ENCODE assay signal across 29 cellular contexts in genomic region chr20:13510837-13511488, GRCh38.
A peak's percentile ranks its signal among the peaks of the same experiment; 100 is the strongest.
DNase-seq lines count a peak whose midpoint lies in the region; ATAC-seq and TF ChIP-seq lines count a peak whose summit lies in the region.
"Had no signal": no experiment of that assay in that cellular context is flagged by ENCODE, and none has a peak within 500 bp of the region (broad histone marks: within the 10 kb centered on the region; RNA-seq: fewer than 3 reads in every experiment).

No MANE protein-coding gene starts in this region.

- intact Hi-C loops in lower lobe of right lung (cut with DNase I) = no loop called here

- H3K4me1 ChIP-seq in adipocyte (ENCODE audit: control insufficient read depth, insufficient read depth, low read length) (peaks cover 10% of the 10 kb centered on the region), lower lobe of right lung (no peaks in the 10 kb centered on the region), tibial nerve (no peaks in the 10 kb centered on the region)
- H3K4me1 ChIP-seq: esophagus squamous epithelium, heart right ventricle, thyroid gland had no signal

- no peak overlapping the region for H3K27ac Mint-ChIP-seq in stimulated activated memory B cell treated with anti-CD40 and anti-IgM and Interleukin-4, amounts not matched to agents 10 μg/mL and 1 μg/mL and 100 μg/mL, for 72 hours
- H3K27ac Mint-ChIP-seq: activated CD4-positive, alpha-beta T cell treated with anti-CD3 and anti-CD28 coated beads, Interleukin-2, amount 10 ng/mL, durations not matched to agents 7 days and 5 days; activated CD8-positive, alpha-beta memory T cell treated with anti-CD3 and anti-CD28 coated beads, Interleukin-2, amount 10 ng/mL, durations not matched to agents 7 days and 5 days; activated naive CD4-positive, alpha-beta T cell treated with anti-CD3 and anti-CD28 coated beads for 36 hours; H9; natural killer cell had no signal

- TF ChIP-seq EP300 in tibial nerve (IDR thresholded peaks at IDR 0.05) = peak in 1 of 2 donors; percentile 37

- peak overlapping the region; percentile 18 for H3K9ac ChIP-seq in adipocyte (ENCODE audit: low read length)
- H3K9ac ChIP-seq: SK-N-SH had no signal

- peaks cover 21% of the 10 kb centered on the region for H3K9me3 Mint-ChIP-seq in stimulated activated memory B cell treated with anti-CD40 and anti-IgM and Interleukin-4, amounts not matched to agents 10 μg/mL and 1 μg/mL and 100 μg/mL, for 72 hours

- H3K9me3 ChIP-seq in adipocyte (ENCODE audit: control insufficient read depth, low read length) (peaks cover 9% of the 10 kb centered on the region), lower lobe of right lung (peaks cover 7% of the 10 kb centered on the region), tibial nerve (peaks cover 0 to 35% (median 6%) of the 10 kb centered on the region in 4 donors)
- H3K9me3 ChIP-seq: esophagus squamous epithelium, thyroid gland had no signal

- WGBS in tibial nerve, 2 donors = 84 to 87% methylated on average over 6 of the region's 6 CpGs

- no peak for TF ChIP-seq POLR2A in tibial nerve (IDR thresholded peaks at IDR 0.05)

- TF ChIP-seq CTCF in lower lobe of right lung (IDR thresholded peaks at IDR 0.05) (no peak), tibial nerve (IDR thresholded peaks at IDR 0.05) (no peak)

- peaks cover 84% of the 10 kb centered on the region for H3K36me3 Mint-ChIP-seq in stimulated activated memory B cell treated with anti-CD40 and anti-IgM and Interleukin-4, amounts not matched to agents 10 μg/mL and 1 μg/mL and 100 μg/mL, for 72 hours

- DNase-seq in GM04504 (ENCODE audit: low read depth) = peak; percentile 48
- no peak for DNase-seq in adipocyte (ENCODE audit: low read depth)
- DNase-seq in lower lobe of right lung = no peak
- DNase-seq in tibial nerve (ENCODE audit: low spot score in 2 of 2) = peak; percentile 21 to 69
- DNase-seq in glomerular visceral epithelial cell (ENCODE audit: extremely low spot score) = no peak
- DNase-seq: activated CD4-positive, alpha-beta T cell treated with anti-CD3 and anti-CD28 coated beads, Interleukin-2, amount 10 ng/mL, durations not matched to agents 7 days and 5 days; activated CD8-positive, alpha-beta memory T cell treated with anti-CD3 and anti-CD28 coated beads, Interleukin-2, amount 10 ng/mL, durations not matched to agents 7 days and 5 days; activated naive CD4-positive, alpha-beta T cell treated with anti-CD3 and anti-CD28 coated beads for 36 hours; AML-193; amygdala; cortex of kidney; DMS153; esophagus squamous epithelium; H9; heart right ventricle; left colon; natural killer cell; NCI-H1694 treated with DMSO at 0.1 percent for 48 hours; NCI-H2171; NCI-H524 treated with DMSO at 0.1 percent for 48 hours; SK-N-SH; stimulated activated CD4-positive, alpha-beta T cell treated with anti-CD3 and anti-CD28 coated beads, Interleukin-12 subunit alpha, Interleukin-12 subunit beta, amount 100 ng/mL, for 4 hours; stimulated activated CD4-positive, alpha-beta T cell treated with anti-CD3 and anti-CD28 coated beads, Interleukin-4, amount 100 ng/mL, for 24 hours; stimulated activated naive CD4-positive, alpha-beta T cell treated with Interleukin-2 at 50 U/mL for 16 hours; T-helper 2 cell; thyroid gland had no signal

- no peaks in the 10 kb centered on the region for H3K27me3 ChIP-seq in adipocyte (replicated peaks; ENCODE audit: control insufficient read depth, insufficient read depth, low read length)
- no peaks in the 10 kb centered on the region for H3K27me3 ChIP-seq in lower lobe of right lung (ENCODE audit: low read depth)
- no peaks in the 10 kb centered on the region for H3K27me3 ChIP-seq in tibial nerve
- H3K27me3 ChIP-seq: cardiac muscle cell, esophagus squamous epithelium, heart right ventricle, thyroid gland had no signal

- H3K4me3 Mint-ChIP-seq in stimulated activated memory B cell treated with anti-CD40 and anti-IgM and Interleukin-4, amounts not matched to agents 10 μg/mL and 1 μg/mL and 100 μg/mL, for 72 hours = no peak overlapping the region
- H3K4me3 Mint-ChIP-seq: activated CD4-positive, alpha-beta T cell treated with anti-CD3 and anti-CD28 coated beads, Interleukin-2, amount 10 ng/mL, durations not matched to agents 7 days and 5 days; activated CD8-positive, alpha-beta memory T cell treated with anti-CD3 and anti-CD28 coated beads, Interleukin-2, amount 10 ng/mL, durations not matched to agents 7 days and 5 days; activated naive CD4-positive, alpha-beta T cell treated with anti-CD3 and anti-CD28 coated beads for 36 hours; H9; natural killer cell had no signal

- no peaks in the 10 kb centered on the region for H3K4me1 Mint-ChIP-seq in stimulated activated memory B cell treated with anti-CD40 and anti-IgM and Interleukin-4, amounts not matched to agents 10 μg/mL and 1 μg/mL and 100 μg/mL, for 72 hours
- H3K4me1 Mint-ChIP-seq: activated CD4-positive, alpha-beta T cell treated with anti-CD3 and anti-CD28 coated beads, Interleukin-2, amount 10 ng/mL, durations not matched to agents 7 days and 5 days; activated CD8-positive, alpha-beta memory T cell treated with anti-CD3 and anti-CD28 coated beads, Interleukin-2, amount 10 ng/mL, durations not matched to agents 7 days and 5 days; H9 had no signal

- H3K27me3 Mint-ChIP-seq in stimulated activated memory B cell treated with anti-CD40 and anti-IgM and Interleukin-4, amounts not matched to agents 10 μg/mL and 1 μg/mL and 100 μg/mL, for 72 hours = no peaks in the 10 kb centered on the region
- H3K27me3 Mint-ChIP-seq: activated CD4-positive, alpha-beta T cell treated with anti-CD3 and anti-CD28 coated beads, Interleukin-2, amount 10 ng/mL, durations not matched to agents 7 days and 5 days; activated CD8-positive, alpha-beta memory T cell treated with anti-CD3 and anti-CD28 coated beads, Interleukin-2, amount 10 ng/mL, durations not matched to agents 7 days and 5 days had no signal

- H3K36me3 ChIP-seq in adipocyte (ENCODE audit: control insufficient read depth, insufficient read depth, low read length, severe bottlenecking) = peaks cover 6% of the 10 kb centered on the region
- peaks cover 3% of the 10 kb centered on the region for H3K36me3 ChIP-seq in lower lobe of right lung
- H3K36me3 ChIP-seq in tibial nerve = peaks cover 0 to 29% (median 0%) of the 10 kb centered on the region in 3 donors
- H3K36me3 ChIP-seq: cardiac muscle cell, thyroid gland had no signal

- peak; percentile 38 to 47 for ATAC-seq in lower lobe of right lung
- no peak for ATAC-seq in stimulated activated memory B cell treated with anti-CD40 and anti-IgM and Interleukin-4, amounts not matched to agents 10 μg/mL and 1 μg/mL and 100 μg/mL, for 72 hours
- ATAC-seq in HG02588 (IDR thresholded peaks at IDR 0.05; ENCODE audit: unreplicated experiment) = no peak
- ATAC-seq: activated CD8-positive, alpha-beta memory T cell treated with anti-CD3 and anti-CD28 coated beads, Interleukin-2, amount 10 ng/mL, durations not matched to agents 7 days and 5 days; left colon; natural killer cell had no signal

- H3K27ac ChIP-seq in lower lobe of right lung = no peak overlapping the region
- H3K27ac ChIP-seq in tibial nerve = no peak overlapping the region
- H3K27ac ChIP-seq: cardiac muscle cell, heart right ventricle, thyroid gland had no signal

- H3K4me3 ChIP-seq in adipocyte (ENCODE audit: low read length) (peak overlapping the region; percentile 45), lower lobe of right lung (no peak overlapping the region), tibial nerve (no peak overlapping the region)
- H3K4me3 ChIP-seq: cardiac muscle cell, esophagus squamous epithelium, heart right ventricle, thyroid gland had no signal

Comparison
In these comparisons a context has a peak if more than half of its experiments do, and no peak if none do; other contexts are left out.
1. DNase-seq: peak in GM04504 (single experiment) and tibial nerve (2 of 2); none in adipocyte (single experiment), lower lobe of right lung (single experiment) and glomerular visceral epithelial cell (single experiment).
2. ATAC-seq: peak in lower lobe of right lung (2 of 2); none in stimulated activated memory B cell treated with anti-CD40 and anti-IgM and Interleukin-4, amounts not matched to agents 10 μg/mL and 1 μg/mL and 100 μg/mL, for 72 hours (single experiment) and HG02588 (single experiment).